ENCODE assay signal across 17 cellular contexts in the genomic region with DNA sequence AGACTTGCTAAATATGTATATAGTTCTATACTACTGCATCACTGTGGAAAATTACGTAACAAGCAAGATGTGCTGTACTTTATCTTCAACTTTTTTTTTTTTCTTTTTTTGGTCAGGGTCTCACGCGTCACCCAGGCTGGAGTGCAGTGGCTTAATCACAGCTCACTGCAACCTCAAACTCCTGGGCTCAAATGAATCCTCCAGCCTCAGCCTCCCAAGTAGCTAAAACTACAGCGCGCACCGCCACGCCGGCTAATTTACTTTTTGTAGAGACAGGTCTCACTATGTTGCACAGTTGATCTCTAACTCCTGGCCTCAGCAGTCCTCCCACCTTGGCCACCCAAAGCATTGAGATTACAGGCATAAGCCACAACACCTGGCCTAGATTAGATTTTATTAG.
"Had no signal": no experiment of that assay in that cellular context is flagged by ENCODE, and none has a peak within 500 bp of the region (broad histone marks: within the 10 kb centered on the region; RNA-seq: fewer than 3 reads in every experiment).

No MANE protein-coding gene starts in this region.

- H3K27ac Mint-ChIP-seq: endodermal cell; mesothelial cell of epicardium; natural killer cell treated with Interleukin-12 subunit alpha and Interleukin-12 subunit beta and Interleukin-15 and Interleukin-18, amount 100 ng/mL, for 72 hours had no signal

- DNase-seq: activated CD4-positive, alpha-beta T cell treated with anti-CD3 and anti-CD28 coated beads, Interleukin-2, amount 50 U/mL, for 4 hours; amygdala; colonic mucosa; dorsolateral prefrontal cortex; endodermal cell; esophagus squamous epithelium; gastrocnemius medialis; hippocampal formation; left ventricle myocardium inferior; ovary; spleen; stimulated activated CD4-positive, alpha-beta T cell treated with anti-CD3 and anti-CD28 coated beads, Interleukin-4, amount 100 ng/mL, for 24 hours; stimulated activated naive CD8-positive, alpha-beta T cell treated with anti-CD3 and anti-CD28 coated beads, Interleukin-15, Interleukin-2, amounts not matched to agents 100 U/mL and 50 U/mL, for 24 hours; upper lobe of left lung had no signal

- H3K36me3 ChIP-seq: ovary, prostate gland had no signal

- H3K4me3 Mint-ChIP-seq: endodermal cell; mesothelial cell of epicardium; natural killer cell treated with Interleukin-12 subunit alpha and Interleukin-12 subunit beta and Interleukin-15 and Interleukin-18, amount 100 ng/mL, for 72 hours had no signal

- H3K27me3 ChIP-seq: colonic mucosa, dorsolateral prefrontal cortex, esophagus squamous epithelium, gastrocnemius medialis, ovary, spleen, upper lobe of left lung had no signal

- H3K4me1 Mint-ChIP-seq: endodermal cell, mesothelial cell of epicardium had no signal

- ATAC-seq: gastrocnemius medialis; natural killer cell treated with Interleukin-12 subunit alpha and Interleukin-12 subunit beta and Interleukin-15 and Interleukin-18, amount 100 ng/mL, for 72 hours; stimulated activated naive CD8-positive, alpha-beta T cell treated with anti-CD3 and anti-CD28 coated beads, Interleukin-15, Interleukin-2, amounts not matched to agents 100 U/mL and 50 U/mL, for 24 hours had no signal

- H3K27me3 Mint-ChIP-seq: natural killer cell treated with Interleukin-12 subunit alpha and Interleukin-12 subunit beta and Interleukin-15 and Interleukin-18, amount 100 ng/mL, for 72 hours had no signal

- H3K9me3 Mint-ChIP-seq: endodermal cell; mesothelial cell of epicardium; natural killer cell treated with Interleukin-12 subunit alpha and Interleukin-12 subunit beta and Interleukin-15 and Interleukin-18, amount 100 ng/mL, for 72 hours had no signal

- H3K4me3 ChIP-seq: colonic mucosa, dorsolateral prefrontal cortex, esophagus squamous epithelium, gastrocnemius medialis, left ventricle myocardium inferior, ovary, prostate gland, spleen, upper lobe of left lung had no signal

- H3K9me3 ChIP-seq: colonic mucosa, esophagus squamous epithelium, gastrocnemius medialis, left ventricle myocardium inferior, ovary, prostate gland, spleen, upper lobe of left lung had no signal

- H3K4me1 ChIP-seq: gastrocnemius medialis, left ventricle myocardium inferior, prostate gland had no signal

- H3K27ac ChIP-seq: colonic mucosa, dorsolateral prefrontal cortex, esophagus squamous epithelium, gastrocnemius medialis, left ventricle myocardium inferior, ovary, prostate gland, upper lobe of left lung had no signal
